In genomic region chr15:89556413-89557262, GRCh38 we compare ENCODE assay signal across 9 cellular contexts. TPM values are rescaled to one million over a fixed set of nuclear protein-coding genes. Genes with fewer than 3 reads are reported as not detected.
DNase-seq lines count a peak whose midpoint lies in the region; ATAC-seq and TF ChIP-seq lines count a peak whose summit lies in the region.
"Had no signal": no experiment of that assay in that cellular context is flagged by ENCODE, and none has a peak within 500 bp of the region (broad histone marks: within the 10 kb centered on the region; RNA-seq: fewer than 3 reads in every experiment).

No MANE protein-coding gene starts in this region.

- H3K27ac Mint-ChIP-seq in activated naive CD4-positive, alpha-beta T cell treated with anti-CD3 and anti-CD28 coated beads for 36 hours = no peak overlapping the region
- H3K27ac Mint-ChIP-seq: activated naive CD8-positive, alpha-beta T cell had no signal

- H2BK20ac ChIP-seq in IMR-90 (ENCODE audit: low read depth, low read length) = no peak overlapping the region

- peak; percentile 95 for ATAC-seq in IMR-90 (ENCODE audit: low read depth)
- no peak for ATAC-seq in HG02798 (IDR thresholded peaks at IDR 0.05; ENCODE audit: poor library complexity, unreplicated experiment)
- ATAC-seq in HG03342 (IDR thresholded peaks at IDR 0.05; ENCODE audit: unreplicated experiment) = no peak

- H3K9me1 ChIP-seq in IMR-90 (ENCODE audit: insufficient read depth, low read length) = no peaks in the 10 kb centered on the region

- H3K9ac ChIP-seq in IMR-90 (ENCODE audit: low read depth, low read length) (no peak overlapping the region), trophoblast cell (ENCODE audit: low read length) (no peak overlapping the region)

- H3K27ac ChIP-seq in IMR-90 (ENCODE audit: insufficient read depth, low read length) (no peak overlapping the region), trophoblast cell (ENCODE audit: low read depth, low read length) (no peak overlapping the region)

- H2BK12ac ChIP-seq in trophoblast cell (ENCODE audit: low read length) = no peak overlapping the region

- H3K27me3 ChIP-seq in IMR-90 (ENCODE audit: control insufficient read depth, insufficient read depth, low read length) (peaks cover 27% of the 10 kb centered on the region), trophoblast cell (ENCODE audit: insufficient read depth, low read length) (no peaks in the 10 kb centered on the region)

- H3K9me3 ChIP-seq in IMR-90 (ENCODE audit: control insufficient read depth, insufficient read depth, low read length) = no peaks in the 10 kb centered on the region
- H3K9me3 ChIP-seq in trophoblast cell (ENCODE audit: insufficient read depth, low read depth, low read length) = no peaks in the 10 kb centered on the region

- H3K79me2 ChIP-seq in trophoblast cell (ENCODE audit: control insufficient read depth, insufficient read depth, low read length, poor library complexity) = no peaks in the 10 kb centered on the region

- CTCF ChIA-PET in IMR-90 (lab: Yijun Ruan, JAX) = no interaction called here
- CTCF ChIA-PET in activated naive CD4-positive, alpha-beta T cell treated with anti-CD3 and anti-CD28 coated beads for 36 hours (lab: Charles Lee) = interaction anchor here (1.8 kb wide), 1 partner anchor 62 kb away, joined by 5 read pairs; no protein-coding TSS in a partner anchor

- H3K4me2 ChIP-seq in IMR-90 (ENCODE audit: low read depth, low read length) (no peak overlapping the region), trophoblast cell (ENCODE audit: low read length) (no peak overlapping the region)

- H2AK5ac ChIP-seq in IMR-90 (ENCODE audit: low read depth, low read length) (no peak overlapping the region), trophoblast cell (ENCODE audit: low read length) (no peak overlapping the region)

- H3K14ac ChIP-seq in IMR-90 (replicated peaks; ENCODE audit: low read depth, low read length) (no peak overlapping the region), trophoblast cell (ENCODE audit: low read length) (no peak overlapping the region)

- H3K18ac ChIP-seq in IMR-90 (ENCODE audit: low read depth, low read length) = no peak overlapping the region
- no peak overlapping the region for H3K18ac ChIP-seq in trophoblast cell (ENCODE audit: low read length)

- H2BK5ac ChIP-seq in IMR-90 (ENCODE audit: low read depth, low read length, poor library complexity, severe bottlenecking) (no peak overlapping the region), trophoblast cell (ENCODE audit: low read depth, low read length, poor library complexity) (no peak overlapping the region)

- H2BK15ac ChIP-seq in IMR-90 (ENCODE audit: low read depth, low read length) = no peak overlapping the region

- no peak overlapping the region for H2BK120ac ChIP-seq in IMR-90 (ENCODE audit: low read depth, low read length)
- no peak overlapping the region for H2BK120ac ChIP-seq in trophoblast cell (ENCODE audit: insufficient read depth, low read length, poor library complexity)

- H3K36me3 Mint-ChIP-seq in activated naive CD4-positive, alpha-beta T cell treated with anti-CD3 and anti-CD28 coated beads for 36 hours (ENCODE audit: low read depth) = no peaks in the 10 kb centered on the region
- H3K36me3 Mint-ChIP-seq: activated naive CD8-positive, alpha-beta T cell had no signal

- no peak overlapping the region for H4K5ac ChIP-seq in IMR-90 (ENCODE audit: low read depth, low read length)

- H2AFZ ChIP-seq in IMR-90 (replicated peaks; ENCODE audit: low read length, poor library complexity) (peak overlapping the region; percentile 35), trophoblast cell (ENCODE audit: insufficient read depth, low read length, poor library complexity) (no peak overlapping the region)

- H4K12ac ChIP-seq in trophoblast cell (ENCODE audit: low read depth, low read length) = no peak overlapping the region

- POLR2A ChIA-PET in IMR-90 (lab: Charles Lee; ENCODE audit: unreplicated experiment) = no interaction called here

- peaks cover 8% of the 10 kb centered on the region for H3K27me3 Mint-ChIP-seq in activated naive CD4-positive, alpha-beta T cell treated with anti-CD3 and anti-CD28 coated beads for 36 hours (ENCODE audit: low read depth)

- H3K4me3 ChIP-seq in IMR-90 (ENCODE audit: insufficient read depth, low read depth, low read length) (no peak overlapping the region), trophoblast cell (ENCODE audit: low read depth, low read length) (no peak overlapping the region)

- BruUV-seq in IMR-90 (replicated peaks; lab: Mats Ljungman, UMichigan) = no TSS peak

- H4K91ac ChIP-seq in IMR-90 (ENCODE audit: insufficient read depth, low read depth, low read length) (no peak overlapping the region), trophoblast cell (ENCODE audit: low read depth, low read length) (no peak overlapping the region)

- dilution Hi-C loops in IMR-90 (cut with HindIII; ENCODE audit: low sequenced_read_pairs, unreplicated experiment) = no loop called here

- no peak for TF ChIP-seq POLR2A in IMR-90 (IDR thresholded peaks at IDR 0.05; ENCODE audit: low read depth, low read length)

- H3K79me1 ChIP-seq in IMR-90 (ENCODE audit: low read depth in 1 of 2, low read length in 2 of 2) (no peaks in the 10 kb centered on the region), trophoblast cell (ENCODE audit: low read length) (no peaks in the 10 kb centered on the region)

- no peaks in the 10 kb centered on the region for H3K4me1 Mint-ChIP-seq in activated naive CD4-positive, alpha-beta T cell treated with anti-CD3 and anti-CD28 coated beads for 36 hours (ENCODE audit: low read depth)

- intact Hi-C loops in IMR-90 (cut with micrococcal nuclease) = loop anchor here (1.0 kb wide), 2 partner anchors 61 to 198 kb away; no protein-coding TSS in a partner anchor
- intact Hi-C loops in activated naive CD4-positive, alpha-beta T cell treated with anti-CD3 and anti-CD28 coated beads for 36 hours (cut with micrococcal nuclease) = loop anchor here (1.0 kb wide), 2 partner anchors 61 to 114 kb away; no protein-coding TSS in a partner anchor

- H3K56ac ChIP-seq in IMR-90 (ENCODE audit: extremely low read depth, insufficient read depth, low read length) = no peak overlapping the region

- in situ Hi-C loops in IMR-90 (cut with MboI; ENCODE audit: low sequenced_read_pairs) = no loop called here

- no peak overlapping the region for H4K8ac ChIP-seq in IMR-90 (ENCODE audit: low read depth in 2 of 2, low read length in 2 of 2)
- H4K8ac ChIP-seq in trophoblast cell (ENCODE audit: low read depth, low read length) = no peak overlapping the region

- no peak overlapping the region for H3K23ac ChIP-seq in IMR-90 (ENCODE audit: low read depth, low read length)
- no peak overlapping the region for H3K23ac ChIP-seq in trophoblast cell (ENCODE audit: low read length)

- peak; percentile 79 for TF ChIP-seq CTCF in IMR-90 (conservative IDR thresholded peaks at IDR 0.05; ENCODE audit: low read depth, low read length)

- H3K9me3 Mint-ChIP-seq in activated naive CD4-positive, alpha-beta T cell treated with anti-CD3 and anti-CD28 coated beads for 36 hours = no peaks in the 10 kb centered on the region

- H3K36me3 ChIP-seq in IMR-90 (ENCODE audit: control insufficient read depth, insufficient read depth, low read length) = no peaks in the 10 kb centered on the region
- no peaks in the 10 kb centered on the region for H3K36me3 ChIP-seq in trophoblast cell (ENCODE audit: control insufficient read depth in 1 of 2, insufficient read depth in 2 of 2, low read length in 2 of 2)

- no peaks in the 10 kb centered on the region for H4K20me1 ChIP-seq in IMR-90 (ENCODE audit: insufficient read depth, low read length)

- DNase-seq in DMS79 treated with DMSO at 0.1 percent for 48 hours (lab: John Stamatoyannopoulos, UW) = peak; percentile 36
- peak; percentile 77 for DNase-seq in IMR-90
- peak; percentile 75 for DNase-seq in OCI-M1 (lab: John Stamatoyannopoulos, UW)
- DNase-seq in activated naive CD4-positive, alpha-beta T cell treated with anti-CD3 and anti-CD28 coated beads for 36 hours = peak; percentile 71
- peak; percentile 54 for DNase-seq in germinal center (ENCODE audit: low spot score)
- peak; percentile 64 to 95 for DNase-seq in trophoblast cell

- no CpG with 5 or more reads among the region's 9 CpGs for WGBS in IMR-90 (ENCODE audit: extremely low coverage in 2 of 2, insufficient read length in 1 of 2), 2 experiments
- WGBS in trophoblast cell (ENCODE audit: extremely low coverage, insufficient coverage, insufficient read length) = no CpG with 5 or more reads among the region's 9 CpGs

- no peak overlapping the region for H3K4me3 Mint-ChIP-seq in activated naive CD4-positive, alpha-beta T cell treated with anti-CD3 and anti-CD28 coated beads for 36 hours
- H3K4me3 Mint-ChIP-seq: activated naive CD8-positive, alpha-beta T cell had no signal

- H3K4me1 ChIP-seq in IMR-90 (ENCODE audit: control insufficient read depth, insufficient read depth, low read length) = no peaks in the 10 kb centered on the region
- no peaks in the 10 kb centered on the region for H3K4me1 ChIP-seq in trophoblast cell (ENCODE audit: control insufficient read depth in 1 of 2, insufficient read depth in 2 of 2, low read length in 2 of 2)

- peak overlapping the region; percentile 84 for H2AK9ac ChIP-seq in IMR-90 (replicated peaks; ENCODE audit: low read depth, low read length, poor library complexity)

- TF ChIP-seq RAD21 in IMR-90 (IDR thresholded peaks at IDR 0.05; ENCODE audit: low read length) = peak; percentile 64

- H3K4ac ChIP-seq in IMR-90 (ENCODE audit: low read depth, low read length) = no peak overlapping the region
- no peak overlapping the region for H3K4ac ChIP-seq in trophoblast cell (ENCODE audit: low read depth, low read length)

TF ChIP-seq in IMR-90, 13 proteins besides CTCF, POLR2A, EP300 and RAD21:
- TF ChIP-seq MAFK (IDR thresholded peaks at IDR 0.05; ENCODE audit: low read depth, low read length) (no peak), SMC3 (IDR thresholded peaks at IDR 0.05; ENCODE audit: low read depth, low read length) (peak; percentile 48; the same call in 1 of the 2 replicates), MXI1 (IDR thresholded peaks at IDR 0.05; ENCODE audit: borderline replicate concordance, low read depth, low read length) (no peak)

RNA-seq across cellular contexts. Expression of gene TICRR, which starts 18.6 kb away (rescaled TPM):
- 3.0 and 3.3 TPM in 2 replicates for total RNA-seq in IMR-90 (2012; rRNA removed)
- 4.0 and 4.2 TPM in 2 replicates for polyA plus RNA-seq in IMR-90 (2012; rRNA removed)
- 1.3 and 1.5 TPM in 2 replicates for polyA plus RNA-seq in IMR-90 (2012; cell fraction: cytosol; rRNA removed)
- 7.8 and 9.4 TPM in 2 replicates for polyA plus RNA-seq in IMR-90 (2012; cell fraction: nucleus; rRNA removed; ENCODE audit: low replicate concordance)
- 10 to 100 TPM; 20.7 to 21.0 TPM for total RNA-seq in activated naive CD4-positive, alpha-beta T cell treated with anti-CD3 and anti-CD28 coated beads for 36 hours
- 6.2 and 7.2 TPM in 2 replicates for polyA plus RNA-seq in trophoblast cell (2013)
